2 cellular contexts compared by ENCODE assay signal in genomic region chr13:79271616-79272015, GRCh38.
TF ChIP-seq lines count a peak whose summit lies in the region.

No MANE protein-coding gene starts in this region.

TF ChIP-seq in GM23338, 12 proteins besides CTCF, POLR2A, EP300 and RAD21:
- TF ChIP-seq EZH2phosphoT487 (IDR thresholded peaks at IDR 0.05; ENCODE audit: unreplicated experiment) = no peak
- TF ChIP-seq ZNF114 (CRISPR knock-in tag; IDR thresholded peaks at IDR 0.05) = no peak
- TF ChIP-seq ZNF331 (CRISPR knock-in tag; IDR thresholded peaks at IDR 0.05; ENCODE audit: low read depth) = no peak

TF ChIP-seq in H1, 55 proteins besides CTCF, POLR2A, EP300 and RAD21:
- no peak for TF ChIP-seq ZNF274 (IDR thresholded peaks at IDR 0.05; ENCODE audit: borderline replicate concordance, extremely low read depth, low read length)
- no peak for TF ChIP-seq SIN3A (conservative IDR thresholded peaks at IDR 0.05 in 1 of 2, IDR thresholded peaks at IDR 0.05 in 1 of 2; ENCODE audit: low read depth in 1 of 2, low read length in 2 of 2)
- TF ChIP-seq YY1 (IDR thresholded peaks at IDR 0.05; ENCODE audit: low read depth, low read length) = no peak
- no peak for TF ChIP-seq EZH2 (IDR thresholded peaks at IDR 0.05; ENCODE audit: low read depth, low read length, severe bottlenecking)
- no peak for TF ChIP-seq SP1 (IDR thresholded peaks at IDR 0.05; ENCODE audit: low read depth, low read length)
- TF ChIP-seq GTF2F1 (IDR thresholded peaks at IDR 0.05; ENCODE audit: borderline replicate concordance, low read depth, low read length) = no peak
